8 cellular contexts compared by ENCODE assay signal in genomic region chr1:8848663-8849386, GRCh38. TPM values are rescaled to one million over a fixed set of nuclear protein-coding genes. Genes with fewer than 3 reads are reported as not detected.
DNase-seq lines count a peak whose midpoint lies in the region; ATAC-seq and TF ChIP-seq lines count a peak whose summit lies in the region.

No MANE protein-coding gene starts in this region.

- no peaks in the 10 kb centered on the region for H3K9me3 Mint-ChIP-seq in activated CD4-positive, alpha-beta T cell treated with anti-CD3 and anti-CD28 coated beads for 36 hours (ENCODE audit: low read depth)
- no peaks in the 10 kb centered on the region for H3K9me3 Mint-ChIP-seq in chondrocyte (ENCODE audit: low read depth)

- no peaks in the 10 kb centered on the region for H3K9me3 ChIP-seq in left lung

- H3K27ac Mint-ChIP-seq in activated CD4-positive, alpha-beta T cell treated with anti-CD3 and anti-CD28 coated beads for 36 hours = no peak overlapping the region
- peak overlapping the region; percentile 80 for H3K27ac Mint-ChIP-seq in chondrocyte (ENCODE audit: unreplicated experiment)

- no peak overlapping the region for H3K4me3 Mint-ChIP-seq in activated CD4-positive, alpha-beta T cell treated with anti-CD3 and anti-CD28 coated beads for 36 hours
- no peak overlapping the region for H3K4me3 Mint-ChIP-seq in chondrocyte (ENCODE audit: unreplicated experiment)

- no peaks in the 10 kb centered on the region for H3K36me3 Mint-ChIP-seq in activated CD4-positive, alpha-beta T cell treated with anti-CD3 and anti-CD28 coated beads for 36 hours (ENCODE audit: low read depth)
- no peaks in the 10 kb centered on the region for H3K36me3 Mint-ChIP-seq in chondrocyte (ENCODE audit: low read depth)

- no peak overlapping the region for H3K27ac ChIP-seq in left lung

- POLR2A ChIA-PET in activated CD4-positive, alpha-beta T cell treated with anti-CD3 and anti-CD28 coated beads for 36 hours (lab: Charles Lee) = interaction anchor here (0.8 to 1.7 kb wide), 3 partner anchors 9 to 18 kb away, joined by 3 to 8 read pairs (median 6); no protein-coding TSS in a partner anchor

- ATAC-seq in HG02763 (IDR thresholded peaks at IDR 0.05; ENCODE audit: unreplicated experiment) (peak; percentile 51), left lung (peak; percentile 99), GM19023 (IDR thresholded peaks at IDR 0.05; ENCODE audit: unreplicated experiment) (no peak)
- peak; percentile 98 for ATAC-seq in activated CD4-positive, alpha-beta T cell treated with anti-CD3 and anti-CD28 coated beads for 36 hours

- TF ChIP-seq CTCF in chondrocyte (IDR thresholded peaks at IDR 0.05) (peak; percentile 96), left lung (IDR thresholded peaks at IDR 0.05) (peak; percentile 84 to 88)

- no peaks in the 10 kb centered on the region for H3K27me3 Mint-ChIP-seq in activated CD4-positive, alpha-beta T cell treated with anti-CD3 and anti-CD28 coated beads for 36 hours
- no peaks in the 10 kb centered on the region for H3K27me3 Mint-ChIP-seq in chondrocyte (ENCODE audit: low read depth)

- no peaks in the 10 kb centered on the region for H3K36me3 ChIP-seq in left lung

- H3K27me3 ChIP-seq in left lung = no peaks in the 10 kb centered on the region

- peak; percentile 74 for DNase-seq in COLO829 (ENCODE audit: low spot score)
- DNase-seq in NCI-H446 (lab: John Stamatoyannopoulos, UW) = peak; percentile 96 to 99
- DNase-seq in activated CD4-positive, alpha-beta T cell treated with anti-CD3 and anti-CD28 coated beads for 36 hours = peak; percentile 89
- peak; percentile 97 for DNase-seq in chondrocyte (ENCODE audit: low spot score)
- peak; percentile 90 to 96 for DNase-seq in left lung
- DNase-seq in stimulated activated CD4-positive, alpha-beta T cell treated with anti-CD3 and anti-CD28 coated beads, Interleukin-2, amount 100 ng/mL, for 24 hours = peak; percentile 82 to 86

- CTCF ChIA-PET in activated CD4-positive, alpha-beta T cell treated with anti-CD3 and anti-CD28 coated beads for 36 hours (lab: Charles Lee) = interaction anchor here (0.5 to 4.3 kb wide), 74 partner anchors 8 to 849 kb away, joined by 3 to 55 read pairs (median 5); no protein-coding TSS in a partner anchor

- H3K4me1 ChIP-seq in left lung = peaks cover 0 to 15% of the 10 kb centered on the region in 2 donors

- intact Hi-C loops in activated CD4-positive, alpha-beta T cell treated with anti-CD3 and anti-CD28 coated beads for 36 hours (cut with DNase I, micrococcal nuclease) = loop anchor here (1.0 to 5.0 kb wide), 2 partner anchors 127 to 288 kb away; no protein-coding TSS in a partner anchor
- intact Hi-C loops in left lung (cut with DNase I) = loop anchor here in 1 of 2 donors (10.0 kb wide), 1 partner anchor 284 kb away; no protein-coding TSS in a partner anchor

- no peak overlapping the region for H3K4me3 ChIP-seq in left lung

- peaks cover 7% of the 10 kb centered on the region for H3K4me1 Mint-ChIP-seq in activated CD4-positive, alpha-beta T cell treated with anti-CD3 and anti-CD28 coated beads for 36 hours
- peaks cover 15% of the 10 kb centered on the region for H3K4me1 Mint-ChIP-seq in chondrocyte (ENCODE audit: low read depth)

RNA-seq across cellular contexts. Expression of gene ENO1, which starts 29.7 kb away (rescaled TPM):
- 1,000 to 10,000 TPM; 2,573 to 3,583 TPM for total RNA-seq in activated CD4-positive, alpha-beta T cell treated with anti-CD3 and anti-CD28 coated beads for 36 hours
- total RNA-seq in chondrocyte (955 to 1,165 TPM (median 1,154 TPM) in 3 replicates), left lung (1,000 to 10,000 TPM in 1 of 2 donors, 100 to 1,000 TPM in 1; 753 to 1,734 TPM)

RNA-seq across cellular contexts. Expression of gene RERE, which starts 31.4 kb away (rescaled TPM):
- 10 to 100 TPM; 57.4 to 71.6 TPM for total RNA-seq in activated CD4-positive, alpha-beta T cell treated with anti-CD3 and anti-CD28 coated beads for 36 hours
- total RNA-seq in chondrocyte (64.9 to 83.8 TPM (median 65.8 TPM) in 3 replicates), left lung (10 to 100 TPM; 73.3 to 76.8 TPM)
